ENCODE assay signal across 14 cellular contexts in the genomic region with DNA sequence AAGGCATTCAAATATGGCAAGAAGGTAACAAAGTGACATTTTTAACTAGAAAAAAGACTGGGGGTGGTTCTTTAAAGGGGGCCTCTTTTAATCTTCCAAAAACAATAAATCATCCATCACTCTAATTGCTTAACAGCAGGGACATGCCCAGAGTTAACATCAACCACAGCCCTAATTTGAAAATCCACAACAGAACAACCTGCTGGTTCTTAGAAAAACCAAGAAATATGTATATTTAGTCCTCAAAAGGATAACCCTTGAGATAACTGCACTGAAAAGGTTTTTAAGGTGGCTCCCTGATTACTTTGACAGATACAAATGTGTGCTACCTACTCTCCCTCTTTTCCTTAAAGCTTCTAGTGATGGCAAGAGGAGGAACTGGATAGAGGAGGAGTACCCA. TPM values are rescaled to one million over a fixed set of nuclear protein-coding genes. Genes with fewer than 3 reads are reported as not detected.
DNase-seq lines count a peak whose midpoint lies in the region; ATAC-seq and TF ChIP-seq lines count a peak whose summit lies in the region.
"Had no signal": no experiment of that assay in that cellular context is flagged by ENCODE, and none has a peak within 500 bp of the region (broad histone marks: within the 10 kb centered on the region; RNA-seq: fewer than 3 reads in every experiment).

No MANE protein-coding gene starts in this region.

- H3K9me3 ChIP-seq in smooth muscle cell (replicated peaks; ENCODE audit: low read depth): no peaks in the 10 kb centered on the region
- H3K9me3 ChIP-seq: gastroesophageal sphincter, stomach had no signal

- peaks cover 90% of the 10 kb centered on the region for H4K20me1 ChIP-seq in smooth muscle cell (ENCODE audit: low read depth)

- peaks cover 28% of the 10 kb centered on the region for H3K4me1 ChIP-seq in smooth muscle cell (ENCODE audit: low read depth)

- POLR2A ChIA-PET in activated CD4-positive, alpha-beta T cell treated with anti-CD3 and anti-CD28 coated beads, Interleukin-2, amount 10 ng/mL, durations not matched to agents 7 days and 5 days (lab: Charles Lee): no interaction called here

- H3K79me2 ChIP-seq in smooth muscle cell (ENCODE audit: low read depth): peaks cover 62% of the 10 kb centered on the region

- no peaks in the 10 kb centered on the region for H3K9me3 Mint-ChIP-seq in activated CD4-positive, alpha-beta T cell treated with anti-CD3 and anti-CD28 coated beads, Interleukin-2, amount 10 ng/mL, durations not matched to agents 7 days and 5 days
- no peaks in the 10 kb centered on the region for H3K9me3 Mint-ChIP-seq in HFFc6
- peaks cover 0 to 2% (median 0%) of the 10 kb centered on the region in 5 experiments for H3K9me3 Mint-ChIP-seq in brain
- no peaks in the 10 kb centered on the region for H3K9me3 Mint-ChIP-seq in Calu3 (ENCODE audit: low read depth, unreplicated experiment)

- TF ChIP-seq CTCF in HFFc6 (IDR thresholded peaks at IDR 0.05) (no peak), brain (conservative IDR thresholded peaks at IDR 0.05) (no peak), smooth muscle cell (IDR thresholded peaks at IDR 0.05; ENCODE audit: borderline replicate concordance, insufficient read depth, poor library complexity, severe bottlenecking) (no peak), Calu3 (IDR thresholded peaks at IDR 0.05; ENCODE audit: unreplicated experiment) (no peak)

- H3K9ac ChIP-seq in smooth muscle cell (ENCODE audit: low read depth): peak overlapping the region; percentile 39

- BruUV-seq in Calu3 (replicated peaks; lab: Mats Ljungman, UMichigan): no TSS peak

- CTCF ChIA-PET in activated CD4-positive, alpha-beta T cell treated with anti-CD3 and anti-CD28 coated beads, Interleukin-2, amount 10 ng/mL, durations not matched to agents 7 days and 5 days (lab: Charles Lee): interaction anchor here (1.4 kb wide), 1 partner anchor 22 kb away, joined by 3 read pairs; no protein-coding TSS in a partner anchor
- CTCF ChIA-PET in Calu3 (lab: Charles Lee): no interaction called here

- peak overlapping the region; percentile 82 for H3K27ac ChIP-seq in smooth muscle cell (ENCODE audit: low read depth)
- H3K27ac ChIP-seq: epithelial cell of prostate, stomach had no signal

- peaks cover 8% of the 10 kb centered on the region for H3F3A ChIP-seq in smooth muscle cell (ENCODE audit: low read depth)

- peaks cover 60% of the 10 kb centered on the region for H3K4me1 Mint-ChIP-seq in activated CD4-positive, alpha-beta T cell treated with anti-CD3 and anti-CD28 coated beads, Interleukin-2, amount 10 ng/mL, durations not matched to agents 7 days and 5 days
- peaks cover 61% of the 10 kb centered on the region for H3K4me1 Mint-ChIP-seq in HFFc6 (ENCODE audit: low read depth)
- peaks cover 64% of the 10 kb centered on the region for H3K4me1 Mint-ChIP-seq in brain
- H3K4me1 Mint-ChIP-seq in Calu3 (ENCODE audit: low read depth, unreplicated experiment): peaks cover 9% of the 10 kb centered on the region

- intact Hi-C loops in Calu3 (cut with micrococcal nuclease; ENCODE audit: unreplicated experiment): loop anchor here (1.0 to 5.0 kb wide), 2 partner anchors 21 to 52 kb away; no protein-coding TSS in a partner anchor

- H3K4me2 ChIP-seq in smooth muscle cell: no peak overlapping the region

- H3K36me3 ChIP-seq in smooth muscle cell (ENCODE audit: low read depth): peaks cover 10% of the 10 kb centered on the region

- H3K4me3 Mint-ChIP-seq in activated CD4-positive, alpha-beta T cell treated with anti-CD3 and anti-CD28 coated beads, Interleukin-2, amount 10 ng/mL, durations not matched to agents 7 days and 5 days: peak overlapping the region; percentile 28
- H3K4me3 Mint-ChIP-seq in HFFc6 (no peak overlapping the region), brain (peak overlapping the region in 3 of 5 experiments; percentile 5 to 19 (median 18)), Calu3 (ENCODE audit: low read depth, unreplicated experiment) (no peak overlapping the region)

- H3K36me3 Mint-ChIP-seq in activated CD4-positive, alpha-beta T cell treated with anti-CD3 and anti-CD28 coated beads, Interleukin-2, amount 10 ng/mL, durations not matched to agents 7 days and 5 days (ENCODE audit: low read depth): peaks cover 66% of the 10 kb centered on the region
- peaks cover 30% of the 10 kb centered on the region for H3K36me3 Mint-ChIP-seq in HFFc6 (ENCODE audit: low read depth)
- peaks cover 75% of the 10 kb centered on the region for H3K36me3 Mint-ChIP-seq in brain
- H3K36me3 Mint-ChIP-seq in Calu3 (ENCODE audit: insufficient read depth, unreplicated experiment): peaks cover 43% of the 10 kb centered on the region

- no peak for ATAC-seq in HG03457 (IDR thresholded peaks at IDR 0.05; ENCODE audit: unreplicated experiment)
- ATAC-seq: gastroesophageal sphincter, left lobe of liver had no signal

- no peaks in the 10 kb centered on the region for H3K27me3 Mint-ChIP-seq in activated CD4-positive, alpha-beta T cell treated with anti-CD3 and anti-CD28 coated beads, Interleukin-2, amount 10 ng/mL, durations not matched to agents 7 days and 5 days
- H3K27me3 Mint-ChIP-seq in HFFc6 (ENCODE audit: insufficient read depth) (no peaks in the 10 kb centered on the region), brain (no peaks in the 10 kb centered on the region), Calu3 (ENCODE audit: unreplicated experiment) (no peaks in the 10 kb centered on the region)

- no peak for DNase-seq in activated CD4-positive, alpha-beta T cell treated with anti-CD3 and anti-CD28 coated beads, Interleukin-2, amount 10 ng/mL, durations not matched to agents 7 days and 5 days
- no peak for DNase-seq in activated CD4-positive, alpha-beta T cell treated with anti-CD3 and anti-CD28 coated beads, Interleukin-2, amount 50 U/mL, for 48 hours
- DNase-seq in HFFc6 (no peak), smooth muscle cell (lab: John Stamatoyannopoulos, UW; ENCODE audit: unreplicated experiment) (no peak), DMS114 treated with DMSO at 0.1 percent for 48 hours (lab: John Stamatoyannopoulos, UW; ENCODE audit: unreplicated experiment) (no peak), Calu3 (no peak)
- DNase-seq: aorta, NCI-H226, stomach had no signal

- H3K27me3 ChIP-seq in smooth muscle cell (ENCODE audit: low read depth): no peaks in the 10 kb centered on the region
- H3K27me3 ChIP-seq: gastroesophageal sphincter, stomach had no signal

- no peak overlapping the region for H2AFZ ChIP-seq in smooth muscle cell (ENCODE audit: low read depth)

- peak overlapping the region; percentile 54 for H3K27ac Mint-ChIP-seq in activated CD4-positive, alpha-beta T cell treated with anti-CD3 and anti-CD28 coated beads, Interleukin-2, amount 10 ng/mL, durations not matched to agents 7 days and 5 days
- H3K27ac Mint-ChIP-seq in HFFc6: peak overlapping the region; percentile 8; the same call in 1 of the 2 replicates
- peak overlapping the region in 4 of 5 experiments; percentile 9 to 74 (median 57) for H3K27ac Mint-ChIP-seq in brain
- no peak overlapping the region for H3K27ac Mint-ChIP-seq in Calu3 (ENCODE audit: unreplicated experiment)

- no peak overlapping the region for H3K4me3 ChIP-seq in smooth muscle cell
- H3K4me3 ChIP-seq: gastroesophageal sphincter, stomach had no signal

RNA-seq across cellular contexts. Expression of a gene that starts 54.4 kb away (rescaled TPM):
- 10 to 100 TPM; 65.1 to 92.9 TPM for total RNA-seq in activated CD4-positive, alpha-beta T cell treated with anti-CD3 and anti-CD28 coated beads, Interleukin-2, amount 10 ng/mL, durations not matched to agents 7 days and 5 days
- total RNA-seq in HFFc6 (2021; fragmentation: NEBNext Ultra II Directional; extraction: Animal tissue kit (Norgen Biotek cat#: 25700)): 10 to 100 TPM; 18.6 to 30.3 (median 25.0) TPM
- polyA plus RNA-seq in brain (ENCODE audit: insufficient read depth, low read depth, low replicate concordance) (16.4 TPM), smooth muscle cell (20.7 and 23.8 TPM in 2 replicates)
- total RNA-seq in smooth muscle cell (35.2 and 48.7 TPM in 2 replicates), Calu3 (2022) (41.4 and 52.5 TPM in 2 replicates)

Comparison
In these comparisons a context has a peak if more than half of its experiments do, and no peak if none do; other contexts are left out.
1. H3K4me3 Mint-ChIP-seq: peak in activated CD4-positive, alpha-beta T cell treated with anti-CD3 and anti-CD28 coated beads, Interleukin-2, amount 10 ng/mL, durations not matched to agents 7 days and 5 days (single experiment) and brain (3 of 5); none in HFFc6 (single experiment) and Calu3 (single experiment).